15 cellular contexts compared by ENCODE assay signal in genomic region chr10:79345241-79346011, GRCh38. TPM values are rescaled to one million over a fixed set of nuclear protein-coding genes. Genes with fewer than 3 reads are reported as not detected.
DNase-seq lines count a peak whose midpoint lies in the region; ATAC-seq and TF ChIP-seq lines count a peak whose summit lies in the region.
"Had no signal": no experiment of that assay in that cellular context is flagged by ENCODE, and none has a peak within 500 bp of the region (broad histone marks: within the 10 kb centered on the region; RNA-seq: fewer than 3 reads in every experiment).

No MANE protein-coding gene starts in this region.

- peaks cover 27% of the 10 kb centered on the region for H3K4me1 ChIP-seq in CD8-positive, alpha-beta T cell (ENCODE audit: insufficient read depth, low read length)
- H3K4me1 ChIP-seq in HAP-1: peaks cover 12% of the 10 kb centered on the region

- in situ Hi-C loops in HAP-1 (cut with MboI; ENCODE audit: low sequenced_read_pairs): no loop called here

- H3K4me3 ChIP-seq in CD8-positive, alpha-beta T cell (ENCODE audit: low read depth, low read length): no peak overlapping the region
- H3K4me3 ChIP-seq in HL-60 (replicated peaks; ENCODE audit: insufficient read depth, low read length) (no peak overlapping the region), HAP-1 (no peak overlapping the region)
- H3K4me3 ChIP-seq: left lung, testis had no signal

- CTCF ChIA-PET in CD8-positive, alpha-beta T cell (lab: Charles Lee): interaction anchor here (0.7 to 5.3 kb wide), 11 partner anchors 9 to 1342 kb away, joined by 3 to 39 read pairs (median 4); no protein-coding TSS in a partner anchor

- no peak overlapping the region for H3K27ac ChIP-seq in CD8-positive, alpha-beta T cell (ENCODE audit: low read depth, low read length)
- peak overlapping the region; percentile 49 for H3K27ac ChIP-seq in HL-60 (replicated peaks)
- H3K27ac ChIP-seq: left lung, testis had no signal

- H3K9me3 Mint-ChIP-seq in CD8-positive, alpha-beta T cell: no peaks in the 10 kb centered on the region
- H3K9me3 Mint-ChIP-seq: activated T-cell treated with anti-CD3 and anti-CD28 coated beads, Interleukin-2, amount 50 U/mL, for 72 hours; brain; naive thymus-derived CD8-positive, alpha-beta T cell had no signal

- no peaks in the 10 kb centered on the region for H3K27me3 ChIP-seq in CD8-positive, alpha-beta T cell (ENCODE audit: insufficient read depth, low read length)
- H3K27me3 ChIP-seq in HL-60 (ENCODE audit: insufficient read depth, poor library complexity, severe bottlenecking) (no peaks in the 10 kb centered on the region), HAP-1 (ENCODE audit: low read depth) (no peaks in the 10 kb centered on the region)
- H3K27me3 ChIP-seq: left lung, testis had no signal

- H3K27me3 Mint-ChIP-seq in CD8-positive, alpha-beta T cell (ENCODE audit: low read depth): no peaks in the 10 kb centered on the region
- H3K27me3 Mint-ChIP-seq: naive thymus-derived CD8-positive, alpha-beta T cell had no signal

- POLR2A ChIA-PET in CD8-positive, alpha-beta T cell (lab: Charles Lee): interaction anchor here (0.9 to 2.1 kb wide), 3 partner anchors 11 to 28 kb away, joined by 3 to 8 read pairs (median 3); no protein-coding TSS in a partner anchor

- H3K9me3 ChIP-seq in CD8-positive, alpha-beta T cell (ENCODE audit: low read length): no peaks in the 10 kb centered on the region
- no peaks in the 10 kb centered on the region for H3K9me3 ChIP-seq in HAP-1
- H3K9me3 ChIP-seq: left lung, testis had no signal

- H3K36me3 Mint-ChIP-seq in CD8-positive, alpha-beta T cell: peaks cover 15% of the 10 kb centered on the region

- peak overlapping the region; percentile 18 for H3K27ac Mint-ChIP-seq in CD8-positive, alpha-beta T cell
- H3K27ac Mint-ChIP-seq: activated T-cell treated with anti-CD3 and anti-CD28 coated beads, Interleukin-2, amount 50 U/mL, for 72 hours had no signal

- no peak for ATAC-seq in CD8-positive, alpha-beta T cell
- ATAC-seq: activated T-cell treated with anti-CD3 and anti-CD28 coated beads, Interleukin-2, amount 50 U/mL, for 72 hours; left lung; naive thymus-derived CD8-positive, alpha-beta T cell; sciatic nerve had no signal

- DNase-seq in CD8-positive, alpha-beta T cell: peak in 1 of 7 experiments; percentile 7
- DNase-seq in HL-60 (ENCODE audit: low read depth in 1 of 2, low spot score in 1 of 2): peak in 1 of 2 experiments; percentile 89
- peak; percentile 23 for DNase-seq in amniotic epithelial cell (ENCODE audit: low read depth)
- DNase-seq in mesenteric fat pad (ENCODE audit: low spot score): peak; percentile 64
- no peak for DNase-seq in HAP-1 (ENCODE audit: low spot score in 2 of 2)
- no peak for DNase-seq in stimulated activated CD4-positive, alpha-beta T cell treated with anti-CD3 and anti-CD28 coated beads, Interleukin-12 subunit alpha, Interleukin-12 subunit beta, amount 100 ng/mL, for 4 hours
- no peak for DNase-seq in NCI-H446 (lab: John Stamatoyannopoulos, UW)
- DNase-seq: activated T-cell treated with anti-CD3 and anti-CD28 coated beads, Interleukin-2, amount 50 U/mL, for 72 hours; left lung; naive thymus-derived CD8-positive, alpha-beta T cell; NCI-H1092; NCI-H526 treated with DMSO at 0.1 percent for 48 hours; testis had no signal

- intact Hi-C loops in CD8-positive, alpha-beta T cell (cut with DNase I, micrococcal nuclease): loop anchor here (2.0 to 10.0 kb wide), 6 partner anchors 53 to 1311 kb away; partner anchors contain the start of genes ZMIZ1 (in 2 of the 2), RPS24 (in 1 of the 2) and ZCCHC24 (in 1 of the 2)

- H3K4me1 Mint-ChIP-seq in CD8-positive, alpha-beta T cell (ENCODE audit: low read depth): peaks cover 22% of the 10 kb centered on the region

- no peak overlapping the region for H3K4me3 Mint-ChIP-seq in CD8-positive, alpha-beta T cell
- H3K4me3 Mint-ChIP-seq: activated T-cell treated with anti-CD3 and anti-CD28 coated beads, Interleukin-2, amount 50 U/mL, for 72 hours had no signal

- no peak for TF ChIP-seq CTCF in CD8-positive, alpha-beta T cell (IDR thresholded peaks at IDR 0.05)
- no peak for TF ChIP-seq CTCF in HL-60 (IDR thresholded peaks at IDR 0.05; ENCODE audit: insufficient read depth, low read length)

- peaks cover 17% of the 10 kb centered on the region for H3K36me3 ChIP-seq in CD8-positive, alpha-beta T cell (ENCODE audit: insufficient read depth, low read length)
- H3K36me3 ChIP-seq in HAP-1 (replicated peaks): peaks cover 20% of the 10 kb centered on the region

RNA-seq across cellular contexts. Expression of gene PPIF, which starts 1.8 kb away (rescaled TPM):
- total RNA-seq in CD8-positive, alpha-beta T cell: 10 to 100 TPM; 33.7 to 36.4 TPM
- total RNA-seq in mesenteric fat pad: 181 TPM

Comparison
In these comparisons a context has a peak if more than half of its experiments do, and no peak if none do; other contexts are left out.
1. DNase-seq: peak in amniotic epithelial cell (single experiment) and mesenteric fat pad (single experiment); none in HAP-1 (0 of 2), stimulated activated CD4-positive, alpha-beta T cell treated with anti-CD3 and anti-CD28 coated beads, Interleukin-12 subunit alpha, Interleukin-12 subunit beta, amount 100 ng/mL, for 4 hours (single experiment) and NCI-H446 (0 of 2).